29 cellular contexts compared by ENCODE assay signal in the genomic region with DNA sequence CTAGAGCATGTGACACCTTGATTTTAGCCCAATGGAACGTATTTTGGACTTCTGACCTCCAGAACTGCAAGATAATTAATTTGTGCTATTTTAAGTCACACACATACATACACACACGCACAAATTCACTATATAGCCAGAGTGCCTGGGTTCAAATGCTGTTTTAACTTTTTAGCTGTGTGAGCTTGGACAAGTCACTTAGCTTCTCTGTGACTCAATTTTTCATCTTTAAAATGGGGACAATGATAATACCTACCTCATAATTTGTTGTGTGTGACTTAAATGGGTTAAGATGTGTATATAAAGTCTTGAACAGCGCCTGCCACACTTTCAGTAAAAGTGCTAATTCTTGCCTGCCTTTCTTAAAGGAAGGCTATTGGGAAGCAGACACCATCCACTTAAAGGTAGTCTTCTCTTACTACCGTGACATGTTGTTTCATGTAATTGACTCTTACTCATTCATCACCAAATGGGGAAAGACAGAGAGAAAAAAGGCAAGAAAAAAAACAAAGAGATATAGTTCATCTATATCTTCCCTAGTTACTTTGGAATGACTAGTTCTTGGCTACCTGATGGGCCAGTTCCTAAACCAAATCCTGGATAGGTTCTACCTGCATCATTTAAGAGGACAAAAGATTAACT. TPM values are rescaled to one million over a fixed set of nuclear protein-coding genes. Genes with fewer than 3 reads are reported as not detected.
DNase-seq lines count a peak whose midpoint lies in the region; ATAC-seq, FAIRE-seq and TF ChIP-seq lines count a peak whose summit lies in the region.
"Had no signal": no experiment of that assay in that cellular context is flagged by ENCODE, and none has a peak within 500 bp of the region (broad histone marks: within the 10 kb centered on the region; RNA-seq: fewer than 3 reads in every experiment).

No MANE protein-coding gene starts in this region.

- no peak for ATAC-seq in T-cell (replicated peaks in 1 of 4)
- no peak for ATAC-seq in stimulated activated effector memory CD8-positive, alpha-beta T cell treated with anti-CD3 and anti-CD28 coated beads, Interleukin-12 subunit alpha, Interleukin-12 subunit beta, amount 100 ng/mL, for 72 hours
- ATAC-seq: body of pancreas, gastrocnemius medialis, upper lobe of right lung had no signal

- TF ChIP-seq POLR2A in breast epithelium (IDR thresholded peaks at IDR 0.05) (no peak), H54 (IDR thresholded peaks at IDR 0.05; ENCODE audit: low read depth, low read length) (no peak)

- H3K4me1 Mint-ChIP-seq in T-cell, result peaks cover 60 to 74% (median 73%) of the 10 kb centered on the region in 3 donors
- H3K4me1 Mint-ChIP-seq in stimulated activated effector memory CD8-positive, alpha-beta T cell treated with anti-CD3 and anti-CD28 coated beads, Interleukin-12 subunit alpha, Interleukin-12 subunit beta, amount 100 ng/mL, for 72 hours, result peaks cover 49% of the 10 kb centered on the region
- peaks cover 11% of the 10 kb centered on the region for H3K4me1 Mint-ChIP-seq in mesothelial cell of epicardium

- BruUV-seq in mammary epithelial cell (replicated peaks; lab: Mats Ljungman, UMichigan), result no TSS peak

- no peak for FAIRE-seq in H54 (lab: Jason Lieb, UNC)
- FAIRE-seq: endometrium had no signal

- no peak overlapping the region for H3K9ac ChIP-seq in mammary epithelial cell (ENCODE audit: insufficient read depth, low read length)
- H3K9ac ChIP-seq: BLaER1 treated with 17β-estradiol and CSF1 and Interleukin-3, amounts not matched to agents 10 nM and 100 nM had no signal

- H3K27me3 Mint-ChIP-seq in T-cell, result no peaks in the 10 kb centered on the region
- H3K27me3 Mint-ChIP-seq in mesothelial cell of epicardium (ENCODE audit: low read depth), result no peaks in the 10 kb centered on the region
- H3K27me3 Mint-ChIP-seq: activated CD4-positive, alpha-beta T cell treated with anti-CD3 and anti-CD28 coated beads, Interleukin-2, amount 10 ng/mL, durations not matched to agents 7 days and 5 days had no signal

- TF ChIP-seq CTCF in mammary epithelial cell (conservative IDR thresholded peaks at IDR 0.05 in 1 of 2, IDR thresholded peaks at IDR 0.05 in 1 of 2; ENCODE audit: extremely low read depth in 1 of 2, insufficient read depth in 1 of 2, low read depth in 1 of 2, low read length in 2 of 2) (no peak), breast epithelium (IDR thresholded peaks at IDR 0.05) (no peak), epithelial cell of esophagus (IDR thresholded peaks at IDR 0.05; ENCODE audit: insufficient read depth, low read depth, low read length, missing control alignments) (no peak), mesothelial cell of epicardium (IDR thresholded peaks at IDR 0.05; ENCODE audit: unreplicated experiment) (no peak)

- H3K4me1 ChIP-seq in mammary epithelial cell (ENCODE audit: insufficient read depth, low read length), result peaks cover 9% of the 10 kb centered on the region
- H3K4me1 ChIP-seq in breast epithelium, result no peaks in the 10 kb centered on the region
- H3K4me1 ChIP-seq: gastrocnemius medialis had no signal

- H3K4me3 ChIP-seq in mammary epithelial cell (replicated peaks in 1 of 3; ENCODE audit: insufficient read depth in 1 of 3, low read depth in 2 of 3, low read length in 3 of 3) (no peak overlapping the region), breast epithelium (no peak overlapping the region), epithelial cell of esophagus (ENCODE audit: low read length) (no peak overlapping the region)
- H3K4me3 ChIP-seq: adrenal gland; BLaER1 treated with 17β-estradiol and CSF1 and Interleukin-3, amounts not matched to agents 10 nM and 100 nM; body of pancreas; gastrocnemius medialis; ovary; SJCRH30; skin epidermis; upper lobe of right lung had no signal

- no peak overlapping the region for H3K4me2 ChIP-seq in mammary epithelial cell (ENCODE audit: insufficient read depth, low read depth, low read length)
- H3K4me2 ChIP-seq: BLaER1 treated with 17β-estradiol and CSF1 and Interleukin-3, amounts not matched to agents 10 nM and 100 nM had no signal

- no peaks in the 10 kb centered on the region for H3K27me3 ChIP-seq in mammary epithelial cell (ENCODE audit: insufficient read depth, low read length)
- H3K27me3 ChIP-seq in breast epithelium, result no peaks in the 10 kb centered on the region
- H3K27me3 ChIP-seq: adrenal gland; BLaER1 treated with 17β-estradiol and CSF1 and Interleukin-3, amounts not matched to agents 10 nM and 100 nM; body of pancreas; gastrocnemius medialis; ovary; SJCRH30; upper lobe of right lung had no signal

- in situ Hi-C loops in mammary epithelial cell (cut with MboI; ENCODE audit: low sequenced_read_pairs in 2 of 2), result no loop called here

- H3K27ac Mint-ChIP-seq in T-cell, result peak overlapping the region; percentile 76 to 94
- H3K27ac Mint-ChIP-seq in stimulated activated effector memory CD8-positive, alpha-beta T cell treated with anti-CD3 and anti-CD28 coated beads, Interleukin-12 subunit alpha, Interleukin-12 subunit beta, amount 100 ng/mL, for 72 hours, result peak overlapping the region; percentile 48
- no peak overlapping the region for H3K27ac Mint-ChIP-seq in mesothelial cell of epicardium

- CTCF ChIA-PET in mammary epithelial cell (lab: Charles Lee; ENCODE audit: low non-redundant PET), result no interaction called here
- CTCF ChIA-PET in T-cell (lab: Charles Lee), result interaction anchor here in 1 of 2 donors (1.1 kb wide), 1 partner anchor 22 kb away, joined by 4 read pairs; no protein-coding TSS in a partner anchor

- peaks cover 19% of the 10 kb centered on the region for H3K79me2 ChIP-seq in mammary epithelial cell (ENCODE audit: insufficient read depth, low read length)

- H3K36me3 ChIP-seq in mammary epithelial cell (ENCODE audit: insufficient read depth, low read length) (peaks cover 5% of the 10 kb centered on the region), breast epithelium (no peaks in the 10 kb centered on the region)
- H3K36me3 ChIP-seq: adrenal gland, ovary, upper lobe of right lung, WERI-Rb-1 had no signal

- intact Hi-C loops in mammary epithelial cell (cut with micrococcal nuclease), result no loop called here
- intact Hi-C loops in breast epithelium (cut with DNase I; ENCODE audit: low total_unique reads), result no loop called here

- no peak overlapping the region for H2AFZ ChIP-seq in mammary epithelial cell (ENCODE audit: low read depth, low read length)

- no peaks in the 10 kb centered on the region for H3K9me3 ChIP-seq in mammary epithelial cell (replicated peaks; ENCODE audit: insufficient read depth, low read length)
- no peaks in the 10 kb centered on the region for H3K9me3 ChIP-seq in breast epithelium
- H3K9me3 ChIP-seq: adrenal gland, body of pancreas, gastrocnemius medialis, ovary, upper lobe of right lung had no signal

- H3K36me3 Mint-ChIP-seq in T-cell (peaks cover 65% of the 10 kb centered on the region), mesothelial cell of epicardium (peaks cover 42% of the 10 kb centered on the region)
- peaks cover 55% of the 10 kb centered on the region for H3K36me3 Mint-ChIP-seq in stimulated activated effector memory CD8-positive, alpha-beta T cell treated with anti-CD3 and anti-CD28 coated beads, Interleukin-12 subunit alpha, Interleukin-12 subunit beta, amount 100 ng/mL, for 72 hours

- H3K9me3 Mint-ChIP-seq in T-cell (peaks cover 19 to 42% (median 29%) of the 10 kb centered on the region in 3 donors), mesothelial cell of epicardium (peaks cover 14% of the 10 kb centered on the region)
- peaks cover 27% of the 10 kb centered on the region for H3K9me3 Mint-ChIP-seq in stimulated activated effector memory CD8-positive, alpha-beta T cell treated with anti-CD3 and anti-CD28 coated beads, Interleukin-12 subunit alpha, Interleukin-12 subunit beta, amount 100 ng/mL, for 72 hours

- no peak overlapping the region for H3K27ac ChIP-seq in mammary epithelial cell (ENCODE audit: insufficient read depth, low read depth, low read length)
- H3K27ac ChIP-seq in breast epithelium, result no peak overlapping the region
- H3K27ac ChIP-seq: adrenal gland; BLaER1 treated with 17β-estradiol and CSF1 and Interleukin-3, amounts not matched to agents 10 nM and 100 nM; body of pancreas; gastrocnemius medialis; ovary; SJCRH30; upper lobe of right lung; WERI-Rb-1 had no signal

- WGBS in mammary epithelial cell (ENCODE audit: low coverage, missing lambda C conversion rate), result 95% methylated on average over 4 of the region's 4 CpGs

- H3K4me3 Mint-ChIP-seq in T-cell, result no peak overlapping the region
- no peak overlapping the region for H3K4me3 Mint-ChIP-seq in stimulated activated effector memory CD8-positive, alpha-beta T cell treated with anti-CD3 and anti-CD28 coated beads, Interleukin-12 subunit alpha, Interleukin-12 subunit beta, amount 100 ng/mL, for 72 hours
- no peak overlapping the region for H3K4me3 Mint-ChIP-seq in mesothelial cell of epicardium
- H3K4me3 Mint-ChIP-seq: activated CD4-positive, alpha-beta T cell treated with anti-CD3 and anti-CD28 coated beads, Interleukin-2, amount 10 ng/mL, durations not matched to agents 7 days and 5 days had no signal

- POLR2A ChIA-PET in T-cell (lab: Charles Lee), result interaction anchor here in 1 of 2 donors (0.7 kb wide), 1 partner anchor 21 kb away, joined by 3 read pairs; no protein-coding TSS in a partner anchor

- dilution Hi-C loops in mammary epithelial cell (cut with HindIII; ENCODE audit: low sequenced_read_pairs), result no loop called here

- DNase-seq in mammary epithelial cell (peak; percentile 16), breast epithelium (ENCODE audit: low spot score in 2 of 2) (no peak), T-cell (no peak), epithelial cell of esophagus (ENCODE audit: low read depth) (peak; percentile 51), NCI-H1092 (lab: John Stamatoyannopoulos, UW) (no peak), H54 (ENCODE audit: insufficient read length, low spot score) (no peak), mesothelial cell of epicardium (ENCODE audit: low spot score in 2 of 2, unreplicated experiment in 2 of 2) (no peak)
- no peak for DNase-seq in stimulated activated effector memory CD8-positive, alpha-beta T cell treated with anti-CD3 and anti-CD28 coated beads, Interleukin-12 subunit alpha, Interleukin-12 subunit beta, amount 100 ng/mL, for 72 hours (ENCODE audit: low spot score in 2 of 2)
- DNase-seq: activated CD4-positive, alpha-beta T cell treated with anti-CD3 and anti-CD28 coated beads, Interleukin-2, amount 10 ng/mL, durations not matched to agents 7 days and 5 days; activated CD8-positive, alpha-beta memory T cell treated with anti-CD3 and anti-CD28 coated beads, Interleukin-2, amount 50 U/mL, for 4 hours; adrenal gland; body of pancreas; Calu3; gastrocnemius medialis; kidney glomerular epithelial cell; NCI-H1105; NCI-H187 treated with DMSO at 0.1 percent for 48 hours; NCI-H2171 treated with DMSO at 0.1 percent for 48 hours; NCI-H510A treated with DMSO at 0.1 percent for 48 hours; ovary; RPMI8226; SJCRH30; stimulated activated naive CD4-positive, alpha-beta T cell; T1000; upper lobe of right lung; WERI-Rb-1 had no signal

- H4K20me1 ChIP-seq in mammary epithelial cell (ENCODE audit: insufficient read depth, low read length), result no peaks in the 10 kb centered on the region

RNA-seq across cellular contexts. Expression of a gene that starts 56.3 kb away (rescaled TPM):
- total RNA-seq in mammary epithelial cell, result 10 to 100 TPM; 46.1 to 81.7 TPM
- 13.7 TPM for polyA plus RNA-seq in mammary epithelial cell
- polyA minus RNA-seq in mammary epithelial cell, result 57.2 TPM
- total RNA-seq in breast epithelium, result 10 to 100 TPM; 19.5 to 33.8 (median 25.9) TPM
- total RNA-seq in T-cell, result 10 to 100 TPM; 28.8 to 44.1 (median 36.9) TPM
- 40.8 to 43.5 TPM (median 41.4 TPM) in 3 replicates for total RNA-seq in mesothelial cell of epicardium

RNA-seq across cellular contexts. Expression of a gene that starts 57.6 kb away (rescaled TPM):
- total RNA-seq in mammary epithelial cell, result 10 to 100 TPM; 12.1 to 18.2 TPM
- polyA plus RNA-seq in mammary epithelial cell, result 11.7 TPM
- 6.5 TPM for polyA minus RNA-seq in mammary epithelial cell
- total RNA-seq in breast epithelium, result 10 to 100 TPM in 2 of 3 donors, 1 to 10 TPM in 1; 8.3 to 17.0 (median 15.4) TPM
- total RNA-seq in T-cell, result 1 to 10 TPM; 2.4 to 4.1 (median 2.7) TPM
- total RNA-seq in mesothelial cell of epicardium, result 49.8 to 52.0 TPM (median 50.2 TPM) in 3 replicates

Comparison
In these comparisons a context has a peak if more than half of its experiments do, and no peak if none do; other contexts are left out.
1. DNase-seq: peak in mammary epithelial cell (single experiment) and epithelial cell of esophagus (single experiment); none in breast epithelium (0 of 2), T-cell (0 of 34), stimulated activated effector memory CD8-positive, alpha-beta T cell treated with anti-CD3 and anti-CD28 coated beads, Interleukin-12 subunit alpha, Interleukin-12 subunit beta, amount 100 ng/mL, for 72 hours (0 of 2), NCI-H1092 (single experiment), H54 (single experiment) and mesothelial cell of epicardium (0 of 2).